ENCODE assay signal across 1 cellular context in genomic region chr14:70416717-70417349, GRCh38.
TF ChIP-seq lines count a peak whose summit lies in the region.

TSS of gene SYNJ2BP (minus strand) at chr14:70417090. CDS start at chr14:70416963, 127 bp downstream.

TF ChIP-seq in GM12878, 131 proteins besides CTCF, POLR2A, EP300 and RAD21 (continued from another document and continues in another):
- TF ChIP-seq ZNF687 (IDR thresholded peaks at IDR 0.05) = peak; percentile 30; the same call in 1 of the 2 replicates
- TF ChIP-seq PRDM15 (CRISPR knock-in tag; IDR thresholded peaks at IDR 0.05) = no peak
- TF ChIP-seq ZNF217 (IDR thresholded peaks at IDR 0.05) = no peak
- TF ChIP-seq IRF5 (IDR thresholded peaks at IDR 0.05; ENCODE audit: borderline replicate concordance) = no peak
- TF ChIP-seq SP1 (IDR thresholded peaks at IDR 0.05; ENCODE audit: low read depth, low read length) = no peak
- no peak for TF ChIP-seq PAX5 (IDR thresholded peaks at IDR 0.05; ENCODE audit: borderline replicate concordance, low read depth, low read length)
- no peak for TF ChIP-seq BMI1 (IDR thresholded peaks at IDR 0.05; ENCODE audit: borderline replicate concordance)
- 0 out of 2 replicates have a peak, but pooled peaks have one; percentile 26 for TF ChIP-seq MXI1 (IDR thresholded peaks at IDR 0.05; ENCODE audit: low read depth, low read length)
- peak in 1 of 2 experiments; percentile 63; a peak in 1 of 4 replicates for TF ChIP-seq ETV6 (conservative IDR thresholded peaks at IDR 0.05 in 1 of 2, IDR thresholded peaks at IDR 0.05 in 1 of 2; ENCODE audit: borderline replicate concordance in 1 of 2, low read depth in 1 of 2)
- TF ChIP-seq ASH2L (IDR thresholded peaks at IDR 0.05; ENCODE audit: borderline replicate concordance, low read depth) = 0 out of 2 replicates have a peak, but pooled peaks have one; percentile 27
- no peak for TF ChIP-seq RB1 (IDR thresholded peaks at IDR 0.05; ENCODE audit: borderline replicate concordance)
- no peak for TF ChIP-seq USF2 (IDR thresholded peaks at IDR 0.05; ENCODE audit: borderline replicate concordance, low read depth, low read length)
- TF ChIP-seq ESRRA (IDR thresholded peaks at IDR 0.05; ENCODE audit: low read length) = no peak; the same call in 1 of the 2 replicates
- peak; percentile 92 for TF ChIP-seq ZBTB40 (IDR thresholded peaks at IDR 0.05; ENCODE audit: borderline replicate concordance)
- no peak for TF ChIP-seq EZH2 (IDR thresholded peaks at IDR 0.05; ENCODE audit: borderline replicate concordance, control insufficient read depth, low read depth, low read length)
- TF ChIP-seq WRNIP1 (IDR thresholded peaks at IDR 0.05; ENCODE audit: borderline replicate concordance, low read depth, low read length) = no peak
- peak; percentile 73; the same call in 1 of the 2 replicates for TF ChIP-seq CREM (IDR thresholded peaks at IDR 0.05; ENCODE audit: low read depth)
- no peak for TF ChIP-seq SMAD5 (IDR thresholded peaks at IDR 0.05; ENCODE audit: low read depth)
- TF ChIP-seq MTA3 (IDR thresholded peaks at IDR 0.05; ENCODE audit: borderline replicate concordance, low read length) = no peak
- peak; percentile 97 for TF ChIP-seq NR2C1 (IDR thresholded peaks at IDR 0.05)
- 0 out of 2 replicates have a peak, but pooled peaks have one; percentile 30 for TF ChIP-seq NR2F1 (conservative IDR thresholded peaks at IDR 0.05)
- TF ChIP-seq CBFB (IDR thresholded peaks at IDR 0.05; ENCODE audit: low read depth) = 0 out of 2 replicates have a peak, but pooled peaks have one; percentile 36
- 0 out of 2 replicates have a peak, but pooled peaks have one; percentile 6 for TF ChIP-seq SPI1 (IDR thresholded peaks at IDR 0.05; ENCODE audit: borderline replicate concordance, insufficient read depth, low read depth, low read length)
- no peak for TF ChIP-seq FOXM1 (IDR thresholded peaks at IDR 0.05; ENCODE audit: low read depth, low read length)
- TF ChIP-seq ATF2 (IDR thresholded peaks at IDR 0.05; ENCODE audit: low read length) = no peak
- peak; percentile 46; the same call in 1 of the 2 replicates for TF ChIP-seq IRF4 (IDR thresholded peaks at IDR 0.05; ENCODE audit: low read depth, low read length)
- 0 out of 2 replicates have a peak, but pooled peaks have one; percentile 70 for TF ChIP-seq TARDBP (IDR thresholded peaks at IDR 0.05; ENCODE audit: borderline replicate concordance)
- TF ChIP-seq MYB (IDR thresholded peaks at IDR 0.05; ENCODE audit: borderline replicate concordance, low read depth, low read length) = no peak
- TF ChIP-seq MTA2 (IDR thresholded peaks at IDR 0.05; ENCODE audit: low read depth) = peak; percentile 66
- peak; percentile 83; the same call in 1 of the 2 replicates for TF ChIP-seq IKZF1 (conservative IDR thresholded peaks at IDR 0.05)
- TF ChIP-seq EGR1 (IDR thresholded peaks at IDR 0.05; ENCODE audit: borderline replicate concordance in 1 of 2, low read depth in 2 of 2, low read length in 2 of 2) = 0 out of 3 replicates have a peak, but pooled peaks of 1 of the 2 experiments have one; percentile 3
- TF ChIP-seq NKRF (conservative IDR thresholded peaks at IDR 0.05) = peak; percentile 52; the same call in 1 of the 2 replicates
- TF ChIP-seq LARP7 (IDR thresholded peaks at IDR 0.05) = no peak
- no peak for TF ChIP-seq KDM1A (IDR thresholded peaks at IDR 0.05; ENCODE audit: borderline replicate concordance)
- TF ChIP-seq E2F8 (IDR thresholded peaks at IDR 0.05; ENCODE audit: low read depth, partially characterized antibody) = no peak
- TF ChIP-seq MEF2B (IDR thresholded peaks at IDR 0.05; ENCODE audit: partially characterized antibody, poor library complexity, severe bottlenecking) = no peak
